In genomic region chr7:73156510-73157156, GRCh38 we compare ENCODE assay signal across 8 cellular contexts.
A peak's percentile ranks its signal among the peaks of the same experiment; 100 is the strongest.
DNase-seq lines count a peak whose midpoint lies in the region; ATAC-seq, FAIRE-seq and TF ChIP-seq lines count a peak whose summit lies in the region.
"Not testable (repeated sequence)": the region's sequence is repeated elsewhere in the genome, so short reads cannot be mapped to it uniquely, and the experiment has no call there.

No MANE protein-coding gene starts in this region.

- not testable (repeated sequence) for H2AFZ ChIP-seq in fibroblast of lung (ENCODE audit: low read length); HepG2 (ENCODE audit: low read length); neuron (ENCODE audit: low read depth, low read length)

- not testable (repeated sequence) for DNase-seq in AG10803 (ENCODE audit: low read depth); T-helper 17 cell; brain microvascular endothelial cell; fibroblast of lung (ENCODE audit: low read depth in 2 of 2); HepG2 (ENCODE audit: low spot score)
- peak; percentile 38 for DNase-seq in spleen

- BruUV-seq in HepG2 (replicated peaks; lab: Mats Ljungman, UMichigan): TSS peak; percentile 60

- not testable (repeated sequence) for H3K4me1 Mint-ChIP-seq in T-helper 17 cell

- H3K4me1 ChIP-seq in HUES64 (ENCODE audit: insufficient read depth, low read length); fibroblast of lung (ENCODE audit: control insufficient read depth, extremely low read depth, insufficient read depth, low read length); HepG2 (ENCODE audit: insufficient read depth, low read length); neuron (ENCODE audit: insufficient read depth, low read length); spleen: not testable (repeated sequence)

- H3K36me3 ChIP-seq in HUES64 (ENCODE audit: insufficient read depth, low read length); brain microvascular endothelial cell (replicated peaks); fibroblast of lung (ENCODE audit: control insufficient read depth, insufficient read depth, low read length); HepG2 (replicated peaks in 1 of 2; ENCODE audit: control insufficient read depth in 1 of 2, insufficient read depth in 2 of 2, low read length in 2 of 2); neuron (ENCODE audit: insufficient read depth, low read length); spleen: not testable (repeated sequence)

- not testable (repeated sequence) for TF ChIP-seq RAD21 in HepG2 (CRISPR knock-in tag; IDR thresholded peaks at IDR 0.05)

- intact Hi-C loops in HepG2 (cut with micrococcal nuclease; ENCODE audit: unreplicated experiment); spleen (cut with DNase I; ENCODE audit: low total_unique reads): not testable (repeated sequence)

- not testable (repeated sequence) for H4K20me1 ChIP-seq in fibroblast of lung (ENCODE audit: control insufficient read depth, extremely low read depth, insufficient read depth, low read length); HepG2 (ENCODE audit: insufficient read depth, low read length)

- H3K79me2 ChIP-seq in fibroblast of lung (ENCODE audit: control insufficient read depth, insufficient read depth, low read length); HepG2 (ENCODE audit: insufficient read depth, low read length): not testable (repeated sequence)

- H3K27me3 Mint-ChIP-seq in T-helper 17 cell: not testable (repeated sequence)

- peak overlapping the region; percentile 30 for H3K4me3 ChIP-seq in AG10803 (ENCODE audit: low read length)
- H3K4me3 ChIP-seq in HUES64 (ENCODE audit: low read length): peak overlapping the region; percentile 38; the same call in 1 of the 2 replicates
- peak overlapping the region; percentile 17 for H3K4me3 ChIP-seq in brain microvascular endothelial cell (ENCODE audit: low read depth, low read length)
- peak overlapping the region in 2 of 4 experiments; percentile 33 to 44 for H3K4me3 ChIP-seq in fibroblast of lung (replicated peaks in 1 of 4; ENCODE audit: control extremely low read depth in 1 of 4, insufficient read depth in 1 of 4, low read depth in 3 of 4, low read length in 4 of 4)
- peak overlapping the region in 1 of 3 experiments; percentile 10; a peak in 1 of 6 replicates for H3K4me3 ChIP-seq in HepG2 (replicated peaks in 1 of 3; ENCODE audit: insufficient read depth in 1 of 3, low read depth in 2 of 3, low read length in 3 of 3)
- H3K4me3 ChIP-seq in neuron (ENCODE audit: low read length): peak overlapping the region; percentile 43
- H3K4me3 ChIP-seq in spleen: not testable (repeated sequence)

- under 1% methylated on average over 7 of the region's 17 CpGs for WGBS in HUES64
- WGBS in HepG2 (ENCODE audit: low lambda C conversion rate): 0% methylated on average over 9 of the region's 17 CpGs
- WGBS in spleen, 5 donors: 33 to 76% (median 66%) methylated on average over 9 to 12 of the region's 17 CpGs

- not testable (repeated sequence) for H3K9me3 ChIP-seq in HUES64 (ENCODE audit: insufficient read depth, low read depth, low read length); T-helper 17 cell (ENCODE audit: control insufficient read depth, low read length, poor library complexity, severe bottlenecking); fibroblast of lung (ENCODE audit: control insufficient read depth, insufficient read depth, low read depth, low read length); HepG2 (ENCODE audit: low read length); neuron (ENCODE audit: low read length); spleen

- H3K27me3 ChIP-seq in HUES64 (ENCODE audit: insufficient read depth, low read length); brain microvascular endothelial cell (replicated peaks); fibroblast of lung (ENCODE audit: control insufficient read depth, insufficient read depth, low read length); HepG2 (ENCODE audit: control insufficient read depth in 1 of 2, insufficient read depth in 2 of 2, low read length in 2 of 2); neuron (ENCODE audit: insufficient read depth, low read length); spleen (replicated peaks in 1 of 7): not testable (repeated sequence)

- H3K4me2 ChIP-seq in fibroblast of lung (ENCODE audit: extremely low read depth, insufficient read depth, low read length): peak overlapping the region; percentile 64
- H3K4me2 ChIP-seq in HepG2 (ENCODE audit: low read depth, low read length): peak overlapping the region; percentile 12; the same call in 1 of the 2 replicates

- in situ Hi-C loops in brain microvascular endothelial cell (cut with HindIII; ENCODE audit: low pct_ligation_motif_present, low sequenced_read_pairs); HepG2 (cut with HindIII; ENCODE audit: extremely low pct_ligation_motif_present, low pct_unique_long_range_greater_than_20kb): not testable (repeated sequence)

- peak in 1 of 2 experiments; percentile 9; a peak in 1 of 4 replicates for TF ChIP-seq EP300 in HepG2 (IDR thresholded peaks at IDR 0.05; ENCODE audit: low read depth in 2 of 2, low read length in 2 of 2)
- peak; percentile 31; the same call in 1 of the 2 replicates for TF ChIP-seq EP300 in HepG2 (CRISPR knock-in tag; IDR thresholded peaks at IDR 0.05; ENCODE audit: borderline replicate concordance)

- not testable (repeated sequence) for H3K27ac ChIP-seq in HUES64 (ENCODE audit: low read depth, low read length); brain microvascular endothelial cell; fibroblast of lung (ENCODE audit: insufficient read depth, low read length); spleen
- H3K27ac ChIP-seq in HepG2 (ENCODE audit: extremely low read length, insufficient read depth, low read length): peak overlapping the region; percentile 49

- not testable (repeated sequence) for TF ChIP-seq CTCF in AG10803 (conservative IDR thresholded peaks at IDR 0.05; ENCODE audit: low read length); brain microvascular endothelial cell (IDR thresholded peaks at IDR 0.05; ENCODE audit: low read depth, low read length, missing control alignments); fibroblast of lung (conservative IDR thresholded peaks at IDR 0.05 in 1 of 2, IDR thresholded peaks at IDR 0.05 in 1 of 2; ENCODE audit: low read depth in 1 of 2, low read length in 2 of 2); HepG2 (CRISPR knock-in tag; IDR thresholded peaks at IDR 0.05); spleen (IDR thresholded peaks at IDR 0.05 in 8 of 11, conservative IDR thresholded peaks at IDR 0.05 in 3 of 11)

- not testable (repeated sequence) for TF ChIP-seq POLR2A in HepG2 (IDR thresholded peaks at IDR 0.05; ENCODE audit: insufficient read depth in 1 of 2, low read depth in 2 of 2, low read length in 2 of 2); spleen (IDR thresholded peaks at IDR 0.05)

- POLR2A ChIA-PET in HepG2 (lab: Yijun Ruan, JAX): interaction anchor here (0.7 kb wide), 1 partner anchor 1849 kb away, joined by 3 read pairs; no protein-coding TSS in a partner anchor

- not testable (repeated sequence) for H3K36me3 Mint-ChIP-seq in T-helper 17 cell (ENCODE audit: low read depth)

- H3K9ac ChIP-seq in HUES64 (ENCODE audit: low read depth, low read length); fibroblast of lung (ENCODE audit: insufficient read depth, low read length); HepG2 (ENCODE audit: insufficient read depth, low read depth, low read length): not testable (repeated sequence)

- H3K4me3 Mint-ChIP-seq in T-helper 17 cell: not testable (repeated sequence)

- CTCF ChIA-PET in HepG2 (lab: Yijun Ruan, JAX; ENCODE audit: low intra/inter-chr PET ratio, low total read pairs): not testable (repeated sequence)

- ATAC-seq in T-helper 17 cell: not testable (repeated sequence)
- ATAC-seq in HepG2: peak; percentile 83

- peak overlapping the region; percentile 78 for H3K27ac Mint-ChIP-seq in T-helper 17 cell

- FAIRE-seq in HepG2 (lab: Jason Lieb, UNC): not testable (repeated sequence)

TF ChIP-seq in HepG2, 621 proteins besides CTCF, POLR2A, EP300 and RAD21 (continues in another document):
- TF ChIP-seq NCOA2 (CRISPR knock-in tag; IDR thresholded peaks at IDR 0.05) (peak; percentile 49; the same call in 1 of the 2 replicates), SAP130 (CRISPR knock-in tag; IDR thresholded peaks at IDR 0.05; ENCODE audit: low read depth) (peak; percentile 82), RXRB (CRISPR knock-in tag; IDR thresholded peaks at IDR 0.05; ENCODE audit: borderline replicate concordance) (peak; percentile 28; the same call in 1 of the 2 replicates)
